14 cellular contexts compared by ENCODE assay signal in genomic region chr10:46018453-46019169, GRCh38. TPM values are rescaled to one million over a fixed set of nuclear protein-coding genes. Genes with fewer than 3 reads are reported as not detected.
DNase-seq lines count a peak whose midpoint lies in the region; ATAC-seq and TF ChIP-seq lines count a peak whose summit lies in the region.
"Had no signal": no experiment of that assay in that cellular context is flagged by ENCODE, and none has a peak within 500 bp of the region (broad histone marks: within the 10 kb centered on the region; RNA-seq: fewer than 3 reads in every experiment).

No MANE protein-coding gene starts in this region.

- H3K27ac ChIP-seq in IMR-90 (ENCODE audit: insufficient read depth, low read length): no peak overlapping the region
- no peak overlapping the region for H3K27ac ChIP-seq in mesenchymal stem cell (ENCODE audit: low read length, poor library complexity, severe bottlenecking)
- no peak overlapping the region for H3K27ac ChIP-seq in PC-9
- H3K27ac ChIP-seq: epithelial cell of prostate, thoracic aorta had no signal

- TF ChIP-seq POLR2A in IMR-90 (IDR thresholded peaks at IDR 0.05; ENCODE audit: low read depth, low read length): no peak

- H4K91ac ChIP-seq in IMR-90 (ENCODE audit: insufficient read depth, low read depth, low read length): no peak overlapping the region
- no peak overlapping the region for H4K91ac ChIP-seq in mesenchymal stem cell (ENCODE audit: low read length)

- intact Hi-C loops in IMR-90 (cut with micrococcal nuclease) (no loop called here), PC-9 (cut with micrococcal nuclease; ENCODE audit: unreplicated experiment) (no loop called here)

- H2BK12ac ChIP-seq in mesenchymal stem cell (ENCODE audit: low read length in 2 of 2): no peak overlapping the region

- ATAC-seq in IMR-90 (ENCODE audit: low read depth) (no peak), GM21367 (IDR thresholded peaks at IDR 0.05; ENCODE audit: unreplicated experiment) (no peak)

- H3K27me3 ChIP-seq in IMR-90 (ENCODE audit: control insufficient read depth, insufficient read depth, low read length) (no peaks in the 10 kb centered on the region), mesenchymal stem cell (ENCODE audit: control insufficient read depth in 1 of 2, insufficient read depth in 1 of 2, low read length in 2 of 2) (no peaks in the 10 kb centered on the region), PC-9 (ENCODE audit: insufficient read depth, low read depth) (no peaks in the 10 kb centered on the region)

- H3K4me2 ChIP-seq in IMR-90 (ENCODE audit: low read depth, low read length) (peak overlapping the region; percentile 63; the same call in 1 of the 2 replicates), mesenchymal stem cell (ENCODE audit: low read length, poor library complexity, severe bottlenecking) (no peak overlapping the region), PC-9 (no peak overlapping the region)

- dilution Hi-C loops in IMR-90 (cut with HindIII; ENCODE audit: low sequenced_read_pairs, unreplicated experiment): no loop called here

- H3K79me2 ChIP-seq in PC-9 (ENCODE audit: low read depth): peaks cover 91% of the 10 kb centered on the region

- in situ Hi-C loops in IMR-90 (cut with MboI; ENCODE audit: low sequenced_read_pairs): loop anchor here (25.0 kb wide), 1 partner anchor 1031 kb away; the partner anchor contains the start of gene DEPP1

- H3K4me1 ChIP-seq in IMR-90 (ENCODE audit: control insufficient read depth, insufficient read depth, low read length): peaks cover 23% of the 10 kb centered on the region
- H3K4me1 ChIP-seq in mesenchymal stem cell (ENCODE audit: control insufficient read depth, insufficient read depth, low read depth, low read length): peaks cover 18% of the 10 kb centered on the region
- H3K4me1 ChIP-seq in PC-9 (replicated peaks; ENCODE audit: insufficient read depth): peaks cover 32% of the 10 kb centered on the region

- H3K14ac ChIP-seq in IMR-90 (replicated peaks; ENCODE audit: low read depth, low read length): peak overlapping the region; percentile 39; the same call in 1 of the 2 replicates
- no peak overlapping the region for H3K14ac ChIP-seq in mesenchymal stem cell (ENCODE audit: low read length in 2 of 2)

- H3K9me2 ChIP-seq in PC-9 (ENCODE audit: insufficient read depth): no peaks in the 10 kb centered on the region

- H3K4ac ChIP-seq in IMR-90 (ENCODE audit: low read depth, low read length) (no peak overlapping the region), mesenchymal stem cell (ENCODE audit: low read depth in 1 of 2, low read length in 2 of 2) (no peak overlapping the region)

- POLR2A ChIA-PET in IMR-90 (lab: Charles Lee; ENCODE audit: unreplicated experiment) (no interaction called here), PC-9 (lab: Charles Lee; ENCODE audit: unreplicated experiment) (no interaction called here)

- BruUV-seq in IMR-90 (replicated peaks; lab: Mats Ljungman, UMichigan) (no TSS peak), PC-9 (replicated peaks; lab: Mats Ljungman, UMichigan) (no TSS peak)

- no peak overlapping the region for H2BK15ac ChIP-seq in IMR-90 (ENCODE audit: low read depth, low read length)
- H2BK15ac ChIP-seq in mesenchymal stem cell (ENCODE audit: low read depth, poor library complexity, severe bottlenecking): no peak overlapping the region

- H2BK20ac ChIP-seq in IMR-90 (ENCODE audit: low read depth, low read length): no peak overlapping the region

- peaks cover 66% of the 10 kb centered on the region for H4K20me1 ChIP-seq in IMR-90 (ENCODE audit: insufficient read depth, low read length)
- H4K20me1 ChIP-seq in PC-9 (ENCODE audit: insufficient read depth): peaks cover 51% of the 10 kb centered on the region

- CTCF ChIA-PET in IMR-90 (lab: Yijun Ruan, JAX): interaction anchor here (0.8 kb wide), 1 partner anchor 14 kb away, joined by 3 read pairs; no protein-coding TSS in a partner anchor
- CTCF ChIA-PET in PC-9 (lab: Charles Lee): no interaction called here

- peaks cover 33% of the 10 kb centered on the region; the same call in 1 of the 2 replicates for H3F3A ChIP-seq in PC-9 (ENCODE audit: insufficient read depth, low read depth)

- WGBS in IMR-90 (ENCODE audit: extremely low coverage in 2 of 2, insufficient read length in 1 of 2), 2 experiments: no CpG with 5 or more reads among the region's 2 CpGs
- 48% methylated on average over 2 of the region's 2 CpGs for WGBS in mesenchymal stem cell

- TF ChIP-seq CTCF in IMR-90 (conservative IDR thresholded peaks at IDR 0.05; ENCODE audit: low read depth, low read length) (no peak), cardiac fibroblast (IDR thresholded peaks at IDR 0.05; ENCODE audit: low read depth, low read length) (no peak), PC-9 (conservative IDR thresholded peaks at IDR 0.05) (no peak)

- H2BK5ac ChIP-seq in IMR-90 (ENCODE audit: low read depth, low read length, poor library complexity, severe bottlenecking) (peak overlapping the region; percentile 42), mesenchymal stem cell (ENCODE audit: low read depth, low read length, poor library complexity, severe bottlenecking) (no peak overlapping the region)

- H3K23ac ChIP-seq in IMR-90 (ENCODE audit: low read depth, low read length): no peak overlapping the region
- no peak overlapping the region for H3K23ac ChIP-seq in mesenchymal stem cell (ENCODE audit: low read length in 2 of 2)

- no peak overlapping the region for H2AK9ac ChIP-seq in IMR-90 (replicated peaks; ENCODE audit: low read depth, low read length, poor library complexity)

- peaks cover 20% of the 10 kb centered on the region for H3K9me1 ChIP-seq in IMR-90 (ENCODE audit: insufficient read depth, low read length)

- peaks cover 16% of the 10 kb centered on the region for H3K36me3 ChIP-seq in IMR-90 (ENCODE audit: control insufficient read depth, insufficient read depth, low read length)
- H3K36me3 ChIP-seq in mesenchymal stem cell (ENCODE audit: control insufficient read depth in 1 of 2, insufficient read depth in 2 of 2, low read depth in 1 of 2, low read length in 2 of 2): peaks cover 10 to 26% of the 10 kb centered on the region in 2 experiments
- H3K36me3 ChIP-seq in PC-9 (ENCODE audit: low read depth): peaks cover 31% of the 10 kb centered on the region

- H3K79me1 ChIP-seq in IMR-90 (ENCODE audit: low read depth in 1 of 2, low read length in 2 of 2) (peaks cover 20 to 63% of the 10 kb centered on the region in 2 experiments), mesenchymal stem cell (replicated peaks; ENCODE audit: low read length, poor library complexity, severe bottlenecking) (peaks cover 8% of the 10 kb centered on the region)

- DNase-seq in Ammon's horn (ENCODE audit: low spot score) (peak; percentile 25), IMR-90 (peak; percentile 43), cardiac fibroblast (ENCODE audit: low read depth in 2 of 2) (peak; percentile 46 to 54), mesenchymal stem cell (peak; percentile 52), SIG-M5 (lab: John Stamatoyannopoulos, UW) (no peak), NCI-H1694 (lab: John Stamatoyannopoulos, UW) (no peak), PC-9 (no peak)
- DNase-seq: activated gamma-delta T cell, H7, NCI-H446 treated with DMSO at 0.1 percent for 48 hours, T-helper 2 cell had no signal

- no peak overlapping the region for H2BK120ac ChIP-seq in IMR-90 (ENCODE audit: low read depth, low read length)
- no peak overlapping the region for H2BK120ac ChIP-seq in mesenchymal stem cell (ENCODE audit: low read depth, low read length)

- TF ChIP-seq RAD21 in IMR-90 (IDR thresholded peaks at IDR 0.05; ENCODE audit: low read length): no peak

- H3K9me3 ChIP-seq in IMR-90 (ENCODE audit: control insufficient read depth, insufficient read depth, low read length): no peaks in the 10 kb centered on the region
- H3K9me3 ChIP-seq in mesenchymal stem cell (ENCODE audit: control insufficient read depth, low read length): no peaks in the 10 kb centered on the region
- no peaks in the 10 kb centered on the region for H3K9me3 ChIP-seq in PC-9 (ENCODE audit: insufficient read depth, low read depth)
- H3K9me3 ChIP-seq: thoracic aorta had no signal

- peak overlapping the region; percentile 33; the same call in 1 of the 2 replicates for H3K18ac ChIP-seq in IMR-90 (ENCODE audit: low read depth, low read length)
- H3K18ac ChIP-seq in mesenchymal stem cell (ENCODE audit: low read depth in 1 of 2, low read length in 2 of 2): peak overlapping the region in 1 of 2 experiments; percentile 48

- H3K4me3 ChIP-seq in IMR-90 (ENCODE audit: insufficient read depth, low read depth, low read length) (no peak overlapping the region), cardiac fibroblast (replicated peaks in 1 of 2; ENCODE audit: low read depth in 2 of 2, low read length in 2 of 2) (no peak overlapping the region), mesenchymal stem cell (ENCODE audit: insufficient read depth in 1 of 2, low read depth in 1 of 2, low read length in 2 of 2) (no peak overlapping the region), PC-9 (no peak overlapping the region)
- H3K4me3 ChIP-seq: thoracic aorta had no signal

- no peak overlapping the region for H2AFZ ChIP-seq in IMR-90 (replicated peaks; ENCODE audit: low read length, poor library complexity)
- no peak overlapping the region for H2AFZ ChIP-seq in mesenchymal stem cell (ENCODE audit: low read depth, low read length)
- H2AFZ ChIP-seq in PC-9: no peak overlapping the region

- H4K5ac ChIP-seq in IMR-90 (ENCODE audit: low read depth, low read length): no peak overlapping the region; the same call in 1 of the 2 replicates

- H4K8ac ChIP-seq in IMR-90 (ENCODE audit: low read depth in 2 of 2, low read length in 2 of 2) (no peak overlapping the region), mesenchymal stem cell (ENCODE audit: low read length) (no peak overlapping the region)

- H3K9ac ChIP-seq in IMR-90 (ENCODE audit: low read depth, low read length) (no peak overlapping the region), mesenchymal stem cell (ENCODE audit: low read length) (peak overlapping the region; percentile 32)

- no peak overlapping the region for H3K56ac ChIP-seq in IMR-90 (ENCODE audit: extremely low read depth, insufficient read depth, low read length)

- H2AK5ac ChIP-seq in IMR-90 (ENCODE audit: low read depth, low read length): no peak overlapping the region
- no peak overlapping the region for H2AK5ac ChIP-seq in mesenchymal stem cell (ENCODE audit: low read length, severe bottlenecking)

RNA-seq across cellular contexts. Expression of gene NCOA4, which starts 11.8 kb away (rescaled TPM):
- 188 and 202 TPM in 2 replicates for total RNA-seq in IMR-90 (2012; rRNA removed)
- polyA plus RNA-seq in IMR-90 (2012; rRNA removed): 55.6 and 62.2 TPM in 2 replicates
- 15.8 and 24.1 TPM in 2 replicates for polyA plus RNA-seq in IMR-90 (2012; cell fraction: cytosol; rRNA removed)
- 6.4 and 33.7 TPM in 2 replicates for polyA plus RNA-seq in IMR-90 (2012; cell fraction: nucleus; rRNA removed; ENCODE audit: low replicate concordance)
- 97.0 TPM for polyA plus RNA-seq in mesenchymal stem cell (2013, experiment 1 of 2)
- polyA plus RNA-seq in mesenchymal stem cell (2013, experiment 2 of 2): 102 TPM
- total RNA-seq in PC-9 (2021): 142 and 143 TPM in 2 replicates

RNA-seq across cellular contexts. Expression of gene MSMB, which starts 27.5 kb away (rescaled TPM):
- total RNA-seq in IMR-90 (2012; rRNA removed): not detected in 2 replicates
- not detected in 2 replicates for polyA plus RNA-seq in IMR-90 (2012; rRNA removed)
- polyA plus RNA-seq in IMR-90 (2012; cell fraction: cytosol; rRNA removed): not detected in 2 replicates
- not detected in 2 replicates for polyA plus RNA-seq in IMR-90 (2012; cell fraction: nucleus; rRNA removed; ENCODE audit: low replicate concordance)
- 0.39 TPM for polyA plus RNA-seq in mesenchymal stem cell (2013, experiment 1 of 2)
- polyA plus RNA-seq in mesenchymal stem cell (2013, experiment 2 of 2): 0.38 TPM
- total RNA-seq in PC-9 (2021): not detected in 2 replicates
- total RNA-seq: H7, thoracic aorta had no signal

RNA-seq across cellular contexts. Expression of gene TIMM23, which starts 46.3 kb away (rescaled TPM):
- 86.2 and 117 TPM in 2 replicates for total RNA-seq in IMR-90 (2012; rRNA removed)
- 74.4 and 82.4 TPM in 2 replicates for polyA plus RNA-seq in IMR-90 (2012; rRNA removed)
- polyA plus RNA-seq in IMR-90 (2012; cell fraction: cytosol; rRNA removed): 29.6 and 49.6 TPM in 2 replicates
- polyA plus RNA-seq in IMR-90 (2012; cell fraction: nucleus; rRNA removed; ENCODE audit: low replicate concordance): 7.6 and 36.7 TPM in 2 replicates
- polyA plus RNA-seq in mesenchymal stem cell (2013, experiment 1 of 2): 86.1 TPM
- polyA plus RNA-seq in mesenchymal stem cell (2013, experiment 2 of 2): 91.1 TPM
- 64.9 and 82.4 TPM in 2 replicates for total RNA-seq in PC-9 (2021)

Comparison
In these comparisons a context has a peak if more than half of its experiments do, and no peak if none do; other contexts are left out.
1. DNase-seq: peak in Ammon's horn (single experiment), IMR-90 (single experiment), cardiac fibroblast (2 of 2) and mesenchymal stem cell (single experiment); none in SIG-M5 (single experiment), NCI-H1694 (single experiment) and PC-9 (0 of 2).